In the genomic region with DNA sequence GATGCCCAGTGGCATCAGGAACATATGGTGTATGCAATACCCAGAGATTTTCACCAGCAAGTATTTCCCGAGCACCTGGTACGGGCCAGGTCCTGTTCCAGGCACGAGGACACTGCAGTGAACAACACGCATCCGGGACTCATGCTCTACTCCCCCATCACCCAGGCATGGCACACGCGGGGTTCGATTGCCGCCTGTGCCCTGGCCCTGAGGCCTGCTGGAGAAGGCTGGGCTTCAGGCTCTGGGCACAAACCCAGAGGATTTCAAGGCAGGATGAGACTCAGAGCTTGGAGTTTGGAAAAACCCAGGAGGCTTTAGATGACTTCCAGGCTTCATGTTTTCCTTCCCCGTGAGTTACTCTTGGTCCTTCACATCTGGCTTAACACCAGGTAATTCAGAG, we compare ENCODE assay signal across 1 cellular context.
TF ChIP-seq lines count a peak whose summit lies in the region.

No MANE protein-coding gene starts in this region.

TF ChIP-seq in SK-N-SH treated with all-trans-retinoic acid at 6 μM for 48 hours, 23 proteins besides CTCF, POLR2A, EP300 and RAD21 (continued from another document):
- no peak for TF ChIP-seq ZNF70 (CRISPR knock-in tag; IDR thresholded peaks at IDR 0.05)
- no peak for TF ChIP-seq ARNTL (CRISPR knock-in tag; IDR thresholded peaks at IDR 0.05; ENCODE audit: borderline replicate concordance, low read depth)
- no peak for TF ChIP-seq ZNF8 (CRISPR knock-in tag; IDR thresholded peaks at IDR 0.05)
- TF ChIP-seq ZFP30 (CRISPR knock-in tag; IDR thresholded peaks at IDR 0.05), result no peak
- no peak for TF ChIP-seq ZNF565 (CRISPR knock-in tag; conservative IDR thresholded peaks at IDR 0.05; ENCODE audit: low read depth)
- TF ChIP-seq RARB (CRISPR knock-in tag; IDR thresholded peaks at IDR 0.05), result no peak
- TF ChIP-seq ZC3H10 (CRISPR knock-in tag; IDR thresholded peaks at IDR 0.05), result no peak
- TF ChIP-seq GLIS3 (CRISPR knock-in tag; IDR thresholded peaks at IDR 0.05), result no peak
- TF ChIP-seq ZFP3 (CRISPR knock-in tag; IDR thresholded peaks at IDR 0.05), result no peak
- no peak for TF ChIP-seq TOX (CRISPR knock-in tag; IDR thresholded peaks at IDR 0.05; ENCODE audit: borderline replicate concordance)
